Comparison of ENCODE assay signal across 26 cellular contexts in the genomic region with DNA sequence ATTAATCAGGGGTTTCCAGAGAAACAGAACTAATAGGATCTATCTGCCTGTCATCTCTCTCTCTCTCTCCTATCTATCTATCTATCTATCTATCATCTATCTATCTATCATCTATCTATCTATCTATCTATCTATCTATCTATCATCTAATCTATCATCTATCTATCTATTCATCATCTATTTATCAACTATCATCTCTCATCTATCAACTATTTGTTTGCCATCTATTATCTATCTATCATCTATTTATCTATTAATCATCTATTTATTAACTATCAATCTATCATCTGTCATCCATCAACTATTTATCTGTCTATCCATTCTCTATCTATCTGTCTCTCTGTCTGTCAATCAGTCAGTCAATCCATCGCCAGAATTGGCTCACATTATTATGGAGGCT.
"Had no signal": no experiment of that assay in that cellular context is flagged by ENCODE, and none has a peak within 500 bp of the region (broad histone marks: within the 10 kb centered on the region; RNA-seq: fewer than 3 reads in every experiment).

No MANE protein-coding gene starts in this region.

- DNase-seq: stimulated activated CD4-positive, alpha-beta T cell treated with anti-CD3 and anti-CD28 coated beads, Interleukin-2, amount 100 ng/mL, for 48 hours; stimulated activated CD4-positive, alpha-beta T cell treated with anti-CD3 and anti-CD28 coated beads, Interleukin-4, amount 100 ng/mL, for 1 hour; stimulated activated CD4-positive, alpha-beta T cell treated with anti-CD3 and anti-CD28 coated beads, Interleukin-4, amount 100 ng/mL, for 24 hours; stimulated activated CD4-positive, alpha-beta T cell treated with anti-CD3 and anti-CD28 coated beads, Interleukin-4, amount 100 ng/mL, for 4 hours; stimulated activated CD8-positive, alpha-beta memory T cell treated with anti-CD3 and anti-CD28 coated beads, Interleukin-4, amount 100 ng/mL, for 48 hours; stimulated activated naive B cell treated with anti-CD40 and anti-IgM and Interleukin-4, amounts not matched to agents 10 μg/mL and 1 μg/mL and 100 μg/mL, for 72 hours; stimulated activated naive CD4-positive, alpha-beta T cell; stimulated activated naive CD4-positive, alpha-beta T cell treated with Interleukin-2 at 50 U/mL for 16 hours; stimulated activated naive CD8-positive, alpha-beta T cell treated with anti-CD3 and anti-CD28 coated beads, Interleukin-15, amount 100 ng/mL, for 72 hours; stimulated activated naive CD8-positive, alpha-beta T cell treated with anti-CD3 and anti-CD28 coated beads, Interleukin-15, Interleukin-2, amounts not matched to agents 100 U/mL and 50 U/mL, for 24 hours; stomach; substantia nigra; testis; thyroid gland; tibial artery; transverse colon; trophoblast cell; upper lobe of left lung; upper lobe of right lung; uterus had no signal

- H3K9me3 ChIP-seq: stomach, suprapubic skin, testis, thoracic aorta, thyroid gland, tibial artery, transverse colon, upper lobe of left lung, upper lobe of right lung, uterus, vagina had no signal

- H3K4me3 ChIP-seq: stomach, suprapubic skin, testis, thyroid gland, tibial artery, tibial nerve, transverse colon, upper lobe of left lung, upper lobe of right lung, uterus, vagina had no signal

- H3K4me1 ChIP-seq: suprapubic skin, thyroid gland, transverse colon, upper lobe of left lung, upper lobe of right lung, uterus, vagina had no signal

- H3K36me3 ChIP-seq: stomach, suprapubic skin, thoracic aorta, thyroid gland, tibial artery, tibial nerve, transverse colon, upper lobe of left lung, upper lobe of right lung, uterus, vagina had no signal

- H3K27ac ChIP-seq: stomach, suprapubic skin, thyroid gland, transverse colon had no signal

- H3K27me3 ChIP-seq: stomach, suprapubic skin, testis, thyroid gland, tibial artery, tibial nerve, transverse colon, upper lobe of left lung, upper lobe of right lung, uterus, vagina had no signal

- ATAC-seq: stimulated activated effector memory CD8-positive, alpha-beta T cell treated with anti-CD3 and anti-CD28 coated beads, Interleukin-12 subunit alpha, Interleukin-12 subunit beta, amount 100 ng/mL, for 72 hours; stimulated activated memory B cell treated with anti-CD40 and anti-IgM and Interleukin-4, amounts not matched to agents 10 μg/mL and 1 μg/mL and 100 μg/mL, for 72 hours; stimulated activated naive B cell treated with anti-CD40 and anti-IgM and Interleukin-4, amounts not matched to agents 10 μg/mL and 1 μg/mL and 100 μg/mL, for 72 hours; stimulated activated naive CD8-positive, alpha-beta T cell treated with anti-CD3 and anti-CD28 coated beads, Interleukin-15, amount 100 ng/mL, for 72 hours; stimulated activated naive CD8-positive, alpha-beta T cell treated with anti-CD3 and anti-CD28 coated beads, Interleukin-15, Interleukin-2, amounts not matched to agents 100 U/mL and 50 U/mL, for 24 hours; upper lobe of right lung had no signal
